17 cellular contexts compared by ENCODE assay signal in the genomic region with DNA sequence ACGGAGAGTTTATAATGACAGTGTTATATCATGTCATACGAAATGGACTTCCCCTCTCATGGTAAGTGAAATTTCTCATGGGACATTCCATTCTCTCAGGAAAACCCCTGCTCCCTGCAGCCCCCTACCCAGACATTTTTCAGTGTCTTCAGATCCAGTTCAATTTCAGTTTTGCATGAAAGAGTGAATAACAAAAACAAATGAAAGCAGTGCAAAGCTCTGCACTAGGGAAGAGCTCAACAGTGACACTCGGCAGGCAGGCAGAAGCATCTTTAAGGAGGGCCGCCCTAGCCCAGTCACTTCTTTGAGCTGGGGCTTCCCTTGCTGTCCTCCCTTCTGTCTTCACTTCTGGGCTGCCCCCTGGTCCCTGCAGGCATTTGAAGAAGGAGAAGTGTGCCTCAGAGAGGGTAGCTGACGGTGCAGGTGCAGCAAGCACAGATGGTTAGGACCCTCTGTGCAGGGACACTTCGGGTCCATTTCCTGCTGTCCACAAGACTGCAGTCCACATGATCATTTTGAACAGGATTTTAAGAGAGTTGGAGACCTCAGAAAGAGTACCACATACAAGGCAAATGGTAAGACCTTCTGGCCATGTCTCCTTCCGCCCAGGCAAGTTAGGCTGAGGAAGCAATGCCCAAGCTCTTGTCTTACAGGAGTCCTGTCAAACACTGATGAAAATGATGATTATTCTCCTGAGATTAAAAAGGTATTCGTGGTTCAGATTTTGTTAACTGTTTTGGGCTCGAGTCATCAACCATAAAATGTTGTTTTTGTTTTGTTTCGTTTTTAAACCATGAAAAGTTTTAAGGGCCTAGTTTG. TPM values are rescaled to one million over a fixed set of nuclear protein-coding genes. Genes with fewer than 3 reads are reported as not detected.
DNase-seq lines count a peak whose midpoint lies in the region; ATAC-seq, FAIRE-seq and TF ChIP-seq lines count a peak whose summit lies in the region.
"Had no signal": no experiment of that assay in that cellular context is flagged by ENCODE, and none has a peak within 500 bp of the region (broad histone marks: within the 10 kb centered on the region; RNA-seq: fewer than 3 reads in every experiment).

No MANE protein-coding gene starts in this region.

- intact Hi-C loops in left ventricle myocardium inferior (cut with micrococcal nuclease), result no loop called here
- intact Hi-C loops in ascending aorta (cut with DNase I), result no loop called here

- no peak overlapping the region for H3K27ac ChIP-seq in right atrium auricular region
- H3K27ac ChIP-seq in left ventricle myocardium inferior (replicated peaks), result no peak overlapping the region
- no peak overlapping the region for H3K27ac ChIP-seq in ascending aorta
- H3K27ac ChIP-seq: adrenal gland had no signal

- no peaks in the 10 kb centered on the region for H3K27me3 Mint-ChIP-seq in activated naive CD8-positive, alpha-beta T cell treated with anti-CD3 and anti-CD28 coated beads for 36 hours
- H3K27me3 Mint-ChIP-seq in type B pancreatic cell (peaks cover 15% of the 10 kb centered on the region), WTC11 (ENCODE audit: low read depth) (peaks cover 29% of the 10 kb centered on the region)

- H3K36me3 ChIP-seq in right atrium auricular region (no peaks in the 10 kb centered on the region), left ventricle myocardium inferior (no peaks in the 10 kb centered on the region), ascending aorta (no peaks in the 10 kb centered on the region)
- H3K36me3 ChIP-seq: adrenal gland had no signal

- peaks cover 60% of the 10 kb centered on the region for H3K4me1 Mint-ChIP-seq in activated naive CD8-positive, alpha-beta T cell treated with anti-CD3 and anti-CD28 coated beads for 36 hours
- no peaks in the 10 kb centered on the region for H3K4me1 Mint-ChIP-seq in type B pancreatic cell (ENCODE audit: unreplicated experiment)
- H3K4me1 Mint-ChIP-seq in WTC11, result peaks cover 9% of the 10 kb centered on the region

- H3K4me3 ChIP-seq in right atrium auricular region, result no peak overlapping the region
- no peak overlapping the region for H3K4me3 ChIP-seq in left ventricle myocardium inferior
- H3K4me3 ChIP-seq in ascending aorta, result no peak overlapping the region
- H3K4me3 ChIP-seq: adrenal gland had no signal

- TF ChIP-seq CTCF in right atrium auricular region (IDR thresholded peaks at IDR 0.05) (no peak), left ventricle myocardium inferior (IDR thresholded peaks at IDR 0.05; ENCODE audit: borderline replicate concordance) (no peak), type B pancreatic cell (conservative IDR thresholded peaks at IDR 0.05) (no peak), WTC11 (IDR thresholded peaks at IDR 0.05) (no peak), ascending aorta (IDR thresholded peaks at IDR 0.05) (no peak)

- ATAC-seq in GM21717 (IDR thresholded peaks at IDR 0.05; ENCODE audit: unreplicated experiment) (peak; percentile 18), WTC11 (no peak)

- FAIRE-seq in RCC 7860 (lab: Jason Lieb, UNC), result no peak

- DNase-seq in right atrium auricular region (ENCODE audit: low spot score) (peak; percentile 44), left ventricle myocardium inferior (no peak), type B pancreatic cell (ENCODE audit: extremely low spot score, unreplicated experiment) (peak; percentile 15), WTC11 (ENCODE audit: low spot score) (no peak), ascending aorta (ENCODE audit: low spot score in 2 of 2) (no peak), RCC 7860 (ENCODE audit: low spot score) (no peak)
- DNase-seq in activated naive CD8-positive, alpha-beta T cell treated with anti-CD3 and anti-CD28 coated beads for 36 hours, result no peak
- DNase-seq: activated CD4-positive, alpha-beta T cell treated with anti-CD3 and anti-CD28 coated beads for 1 hour; adrenal gland; effector CD4-positive, alpha-beta T cell; mesenchymal stem cell; NK-92 treated with Interleukin-12 subunit alpha and Interleukin-12 subunit beta, amount 100 ng/mL, for 24 hours; Right ventricle myocardium superior; substantia nigra had no signal

- H3K27ac Mint-ChIP-seq in activated naive CD8-positive, alpha-beta T cell treated with anti-CD3 and anti-CD28 coated beads for 36 hours, result peak overlapping the region; percentile 52
- no peak overlapping the region for H3K27ac Mint-ChIP-seq in type B pancreatic cell
- H3K27ac Mint-ChIP-seq in WTC11, result no peak overlapping the region

- CTCF ChIA-PET in WTC11 (lab: Charles Lee), result no interaction called here

- H3K9me3 Mint-ChIP-seq in activated naive CD8-positive, alpha-beta T cell treated with anti-CD3 and anti-CD28 coated beads for 36 hours, result no peaks in the 10 kb centered on the region
- H3K9me3 Mint-ChIP-seq in type B pancreatic cell, result no peaks in the 10 kb centered on the region
- H3K9me3 Mint-ChIP-seq in WTC11, result peaks cover 73% of the 10 kb centered on the region
- H3K9me3 Mint-ChIP-seq: neural crest cell had no signal

- H3K27me3 ChIP-seq in right atrium auricular region (no peaks in the 10 kb centered on the region), left ventricle myocardium inferior (ENCODE audit: low read depth) (peaks cover 20% of the 10 kb centered on the region), ascending aorta (no peaks in the 10 kb centered on the region)
- H3K27me3 ChIP-seq: adrenal gland had no signal

- no peak overlapping the region for H3K4me3 Mint-ChIP-seq in activated naive CD8-positive, alpha-beta T cell treated with anti-CD3 and anti-CD28 coated beads for 36 hours
- H3K4me3 Mint-ChIP-seq in type B pancreatic cell (no peak overlapping the region), WTC11 (no peak overlapping the region)
- H3K4me3 Mint-ChIP-seq: neural crest cell; T-helper 1 cell treated with Interleukin-12 subunit alpha and Interleukin-12 subunit beta and Interleukin-4 antibody, amounts not matched to agents 30 μg/mL and 1 μg/mL, for 36 hours had no signal

- H3K36me3 Mint-ChIP-seq in activated naive CD8-positive, alpha-beta T cell treated with anti-CD3 and anti-CD28 coated beads for 36 hours, result peaks cover 13% of the 10 kb centered on the region
- H3K36me3 Mint-ChIP-seq in type B pancreatic cell (no peaks in the 10 kb centered on the region), WTC11 (peaks cover 63% of the 10 kb centered on the region)

- H3K4me1 ChIP-seq in right atrium auricular region, result peaks cover 0 to 6% of the 10 kb centered on the region in 2 donors
- H3K4me1 ChIP-seq in left ventricle myocardium inferior, result peaks cover 8% of the 10 kb centered on the region
- H3K4me1 ChIP-seq in ascending aorta, result peaks cover 0 to 4% of the 10 kb centered on the region in 2 donors

- H3K9me3 ChIP-seq in right atrium auricular region (no peaks in the 10 kb centered on the region), left ventricle myocardium inferior (replicated peaks) (no peaks in the 10 kb centered on the region), ascending aorta (no peaks in the 10 kb centered on the region)
- H3K9me3 ChIP-seq: adrenal gland had no signal

- POLR2A ChIA-PET in WTC11 (lab: Charles Lee), result no interaction called here

TF ChIP-seq in WTC11, 78 proteins besides CTCF, POLR2A, EP300 and RAD21 (continues in another document):
- no peak for TF ChIP-seq GRHL2 (CRISPR knock-in tag; IDR thresholded peaks at IDR 0.05; ENCODE audit: insufficient replicate concordance, severe bottlenecking)
- TF ChIP-seq, protein P1, sequence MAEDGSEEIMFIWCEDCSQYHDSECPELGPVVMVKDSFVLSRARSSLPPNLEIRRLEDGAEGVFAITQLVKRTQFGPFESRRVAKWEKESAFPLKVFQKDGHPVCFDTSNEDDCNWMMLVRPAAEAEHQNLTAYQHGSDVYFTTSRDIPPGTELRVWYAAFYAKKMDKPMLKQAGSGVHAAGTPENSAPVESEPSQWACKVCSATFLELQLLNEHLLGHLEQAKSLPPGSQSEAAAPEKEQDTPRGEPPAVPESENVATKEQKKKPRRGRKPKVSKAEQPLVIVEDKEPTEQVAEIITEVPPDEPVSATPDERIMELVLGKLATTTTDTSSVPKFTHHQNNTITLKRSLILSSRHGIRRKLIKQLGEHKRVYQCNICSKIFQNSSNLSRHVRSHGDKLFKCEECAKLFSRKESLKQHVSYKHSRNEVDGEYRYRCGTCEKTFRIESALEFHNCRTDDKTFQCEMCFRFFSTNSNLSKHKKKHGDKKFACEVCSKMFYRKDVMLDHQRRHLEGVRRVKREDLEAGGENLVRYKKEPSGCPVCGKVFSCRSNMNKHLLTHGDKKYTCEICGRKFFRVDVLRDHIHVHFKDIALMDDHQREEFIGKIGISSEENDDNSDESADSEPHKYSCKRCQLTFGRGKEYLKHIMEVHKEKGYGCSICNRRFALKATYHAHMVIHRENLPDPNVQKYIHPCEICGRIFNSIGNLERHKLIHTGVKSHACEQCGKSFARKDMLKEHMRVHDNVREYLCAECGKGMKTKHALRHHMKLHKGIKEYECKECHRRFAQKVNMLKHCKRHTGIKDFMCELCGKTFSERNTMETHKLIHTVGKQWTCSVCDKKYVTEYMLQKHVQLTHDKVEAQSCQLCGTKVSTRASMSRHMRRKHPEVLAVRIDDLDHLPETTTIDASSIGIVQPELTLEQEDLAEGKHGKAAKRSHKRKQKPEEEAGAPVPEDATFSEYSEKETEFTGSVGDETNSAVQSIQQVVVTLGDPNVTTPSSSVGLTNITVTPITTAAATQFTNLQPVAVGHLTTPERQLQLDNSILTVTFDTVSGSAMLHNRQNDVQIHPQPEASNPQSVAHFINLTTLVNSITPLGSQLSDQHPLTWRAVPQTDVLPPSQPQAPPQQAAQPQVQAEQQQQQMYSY (CRISPR knock-in tag; IDR thresholded peaks at IDR 0.05), result no peak
- TF ChIP-seq, protein P2, sequence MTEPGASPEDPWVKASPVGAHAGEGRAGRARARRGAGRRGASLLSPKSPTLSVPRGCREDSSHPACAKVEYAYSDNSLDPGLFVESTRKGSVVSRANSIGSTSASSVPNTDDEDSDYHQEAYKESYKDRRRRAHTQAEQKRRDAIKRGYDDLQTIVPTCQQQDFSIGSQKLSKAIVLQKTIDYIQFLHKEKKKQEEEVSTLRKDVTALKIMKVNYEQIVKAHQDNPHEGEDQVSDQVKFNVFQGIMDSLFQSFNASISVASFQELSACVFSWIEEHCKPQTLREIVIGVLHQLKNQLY (CRISPR knock-in tag; IDR thresholded peaks at IDR 0.05), result no peak
- TF ChIP-seq NFYB (CRISPR knock-in tag; conservative IDR thresholded peaks at IDR 0.05; ENCODE audit: low read depth), result no peak

RNA-seq across cellular contexts. Expression of a gene that starts 5.4 kb away (rescaled TPM):
- total RNA-seq in right atrium auricular region (10 to 100 TPM; 45.1 to 54.1 TPM), left ventricle myocardium inferior (48.0 TPM), type B pancreatic cell (ENCODE audit: low replicate concordance) (20.2 and 25.0 TPM in 2 replicates), WTC11 (2021) (37.2 to 41.4 TPM (median 38.5 TPM) in 3 replicates), ascending aorta (216 TPM)
- 10 to 100 TPM; 22.9 to 23.9 TPM for total RNA-seq in activated naive CD8-positive, alpha-beta T cell treated with anti-CD3 and anti-CD28 coated beads for 36 hours

Comparison
In these comparisons a context has a peak if more than half of its experiments do, and no peak if none do; other contexts are left out.
1. DNase-seq: peak in right atrium auricular region (single experiment) and type B pancreatic cell (single experiment); none in left ventricle myocardium inferior (single experiment), activated naive CD8-positive, alpha-beta T cell treated with anti-CD3 and anti-CD28 coated beads for 36 hours (single experiment), WTC11 (single experiment), ascending aorta (0 of 2) and RCC 7860 (single experiment).